In the genomic region with DNA sequence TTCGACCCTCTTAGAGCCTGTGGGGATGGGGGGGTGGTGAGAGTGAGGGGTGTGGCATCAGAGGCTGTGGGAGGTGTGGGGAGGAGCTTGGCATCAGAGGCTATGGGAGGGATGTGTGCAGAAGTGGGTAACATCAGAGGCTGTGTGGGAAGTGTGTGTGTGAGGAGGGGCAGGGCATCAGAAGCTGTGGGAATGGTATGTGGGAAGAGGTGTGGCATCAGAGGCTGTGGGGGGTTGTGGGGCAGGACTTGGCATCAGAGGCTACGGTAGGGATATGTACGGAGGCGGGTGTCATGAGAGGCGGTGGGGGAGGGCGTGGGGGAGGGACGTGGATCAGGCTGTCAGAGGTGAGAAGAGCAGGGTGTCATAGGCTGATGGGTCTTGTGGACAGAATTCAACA, we compare ENCODE assay signal across 27 cellular contexts.
A peak's percentile ranks its signal among the peaks of the same experiment; 100 is the strongest.
DNase-seq lines count a peak whose midpoint lies in the region; FAIRE-seq and TF ChIP-seq lines count a peak whose summit lies in the region.
"Had no signal": no experiment of that assay in that cellular context is flagged by ENCODE, and none has a peak within 500 bp of the region (broad histone marks: within the 10 kb centered on the region; RNA-seq: fewer than 3 reads in every experiment).

No MANE protein-coding gene starts in this region.

- H3K9me3 ChIP-seq in HEK293 (ENCODE audit: control insufficient read depth, insufficient read depth, low read depth, low read length) (no peaks in the 10 kb centered on the region), neuronal stem cell (replicated peaks in 1 of 2; ENCODE audit: control insufficient read depth in 2 of 2, insufficient read depth in 1 of 2, low read depth in 1 of 2, low read length in 2 of 2) (no peaks in the 10 kb centered on the region), left ventricle myocardium inferior (replicated peaks) (peaks cover 7% of the 10 kb centered on the region)
- H3K9me3 ChIP-seq: BE2C had no signal

- TF ChIP-seq CTCF in HEK293 (tag by site-specific recombination; IDR thresholded peaks at IDR 0.05) (no peak), left ventricle myocardium inferior (IDR thresholded peaks at IDR 0.05; ENCODE audit: borderline replicate concordance) (no peak)

- no peak overlapping the region for H3K4ac ChIP-seq in neuronal stem cell (ENCODE audit: low read length)

- POLR2A ChIA-PET in HEK293 (lab: Yijun Ruan, JAX) = no interaction called here

- H2BK12ac ChIP-seq in neuronal stem cell (ENCODE audit: low read length) = peak overlapping the region; percentile 58

- peak overlapping the region; percentile 65 for H4K8ac ChIP-seq in neuronal stem cell (ENCODE audit: low read depth, low read length)

- H2BK5ac ChIP-seq in neuronal stem cell (ENCODE audit: low read length) = no peak overlapping the region

- peak overlapping the region; percentile 71 for H3K18ac ChIP-seq in neuronal stem cell (ENCODE audit: low read length)

- peak overlapping the region; percentile 21 for H3K9ac ChIP-seq in neuronal stem cell (ENCODE audit: low read depth, low read length, poor library complexity)
- H3K9ac ChIP-seq: BLaER1 had no signal

- WGBS in neuronal stem cell (ENCODE audit: extremely low coverage in 2 of 2, insufficient read length in 2 of 2, insufficient replicate concordance in 1 of 2), 2 donors = no CpG with 5 or more reads among the region's 7 CpGs

- peak overlapping the region; percentile 96 for H2BK120ac ChIP-seq in neuronal stem cell (ENCODE audit: low read depth, low read length)

- H3K14ac ChIP-seq in neuronal stem cell (ENCODE audit: low read length) = no peak overlapping the region

- H2BK15ac ChIP-seq in neuronal stem cell (ENCODE audit: low read length) = no peak overlapping the region

- H3K23ac ChIP-seq in neuronal stem cell (ENCODE audit: low read depth, low read length, poor library complexity) = no peak overlapping the region

- CTCF ChIA-PET in HEK293 (lab: Yijun Ruan, JAX) = no interaction called here

- no peaks in the 10 kb centered on the region for H3K36me3 ChIP-seq in HEK293 (ENCODE audit: control insufficient read depth in 2 of 2, insufficient read depth in 1 of 2, low read length in 2 of 2)
- no peaks in the 10 kb centered on the region for H3K36me3 ChIP-seq in neuronal stem cell (replicated peaks in 1 of 2; ENCODE audit: control insufficient read depth in 2 of 2, insufficient read depth in 2 of 2, low read length in 2 of 2)
- no peaks in the 10 kb centered on the region for H3K36me3 ChIP-seq in left ventricle myocardium inferior
- H3K36me3 ChIP-seq: BE2C, BLaER1 had no signal

- H3K27me3 ChIP-seq in neuronal stem cell (ENCODE audit: control insufficient read depth in 3 of 3, insufficient read depth in 3 of 3, low read depth in 1 of 3, low read length in 3 of 3) = no peaks in the 10 kb centered on the region
- H3K27me3 ChIP-seq in left ventricle myocardium inferior (ENCODE audit: low read depth) = peaks cover 18% of the 10 kb centered on the region
- H3K27me3 ChIP-seq: BLaER1 had no signal

- H3K27ac ChIP-seq in HEK293 (ENCODE audit: extremely low read depth, low read depth, low read length) (no peak overlapping the region), neuronal stem cell (replicated peaks; ENCODE audit: low read length) (no peak overlapping the region), left ventricle myocardium inferior (replicated peaks) (no peak overlapping the region)
- H3K27ac ChIP-seq: BLaER1 had no signal

- DNase-seq in SW480 (ENCODE audit: low spot score) (peak; percentile 85), neuronal stem cell (ENCODE audit: low spot score) (no peak), urothelium cell line (ENCODE audit: low spot score) (no peak), NCI-H524 (lab: John Stamatoyannopoulos, UW) (no peak), left ventricle myocardium inferior (no peak), middle frontal gyrus (ENCODE audit: extremely low spot score, low spot score) (no peak), NCI-H1930 (lab: John Stamatoyannopoulos, UW) (no peak)
- DNase-seq: 8988T; ACHN; BE2C; C1 segment of cervical spinal cord; CD4-positive, alpha-beta memory T cell; CD4-positive, CD25-positive, alpha-beta regulatory T cell; CD8-positive, alpha-beta memory T cell; COR-L47; DMS 273 treated with DMSO at 0.1 percent for 48 hours; DMS153; DMS53; DMS79; DND-41; EL; GDM1 had no signal

- FAIRE-seq in urothelium cell line (lab: Jason Lieb, UNC) = peak; percentile 27
- FAIRE-seq: GM12878, GM12892, GM18507 had no signal

- H3K4me2 ChIP-seq in neuronal stem cell (ENCODE audit: insufficient read depth, low read length, poor library complexity, severe bottlenecking) = no peak overlapping the region
- H3K4me2 ChIP-seq: BLaER1 had no signal

- no peaks in the 10 kb centered on the region for H3K79me1 ChIP-seq in neuronal stem cell (ENCODE audit: low read depth, low read length)

- intact Hi-C loops in left ventricle myocardium inferior (cut with micrococcal nuclease) = no loop called here

- H3K4me1 ChIP-seq in HEK293 (ENCODE audit: control insufficient read depth, insufficient read depth, low read length) = no peaks in the 10 kb centered on the region
- H3K4me1 ChIP-seq in neuronal stem cell (ENCODE audit: control insufficient read depth in 2 of 2, insufficient read depth in 1 of 2, low read depth in 1 of 2, low read length in 2 of 2) = peaks cover 0 to 1% of the 10 kb centered on the region in 2 donors
- H3K4me1 ChIP-seq in left ventricle myocardium inferior = no peaks in the 10 kb centered on the region
- H3K4me1 ChIP-seq: BE2C, BLaER1 had no signal

- no peak overlapping the region for H4K91ac ChIP-seq in neuronal stem cell (ENCODE audit: low read depth, low read length, poor library complexity)

- peak overlapping the region; percentile 61 for H2AK5ac ChIP-seq in neuronal stem cell (ENCODE audit: low read depth, low read length)

- H2AFZ ChIP-seq in neuronal stem cell (ENCODE audit: low read length) = no peak overlapping the region

- H3K4me3 ChIP-seq in HEK293 (ENCODE audit: low read depth, low read length) (no peak overlapping the region), neuronal stem cell (ENCODE audit: low read length in 2 of 2) (no peak overlapping the region), left ventricle myocardium inferior (no peak overlapping the region)
- H3K4me3 ChIP-seq: BLaER1, GM12878 had no signal

TF ChIP-seq in HEK293, 187 proteins besides CTCF, POLR2A, EP300 and RAD21:
- TF ChIP-seq ZFHX2 (tag by site-specific recombination; conservative IDR thresholded peaks at IDR 0.05) = peak; percentile 100
- TF ChIP-seq SP2 (tag by site-specific recombination; IDR thresholded peaks at IDR 0.05) = no peak
- TF ChIP-seq EGR2 (tag by site-specific recombination; IDR thresholded peaks at IDR 0.05; ENCODE audit: low read depth) = peak; percentile 100
- TF ChIP-seq, protein P1, sequence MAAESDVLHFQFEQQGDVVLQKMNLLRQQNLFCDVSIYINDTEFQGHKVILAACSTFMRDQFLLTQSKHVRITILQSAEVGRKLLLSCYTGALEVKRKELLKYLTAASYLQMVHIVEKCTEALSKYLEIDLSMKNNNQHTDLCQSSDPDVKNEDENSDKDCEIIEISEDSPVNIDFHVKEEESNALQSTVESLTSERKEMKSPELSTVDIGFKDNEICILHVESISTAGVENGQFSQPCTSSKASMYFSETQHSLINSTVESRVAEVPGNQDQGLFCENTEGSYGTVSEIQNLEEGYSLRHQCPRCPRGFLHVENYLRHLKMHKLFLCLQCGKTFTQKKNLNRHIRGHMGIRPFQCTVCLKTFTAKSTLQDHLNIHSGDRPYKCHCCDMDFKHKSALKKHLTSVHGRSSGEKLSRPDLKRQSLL (tag by site-specific recombination; IDR thresholded peaks at IDR 0.05) = no peak
